Comparison of ENCODE assay signal across 1 cellular context in the genomic region with DNA sequence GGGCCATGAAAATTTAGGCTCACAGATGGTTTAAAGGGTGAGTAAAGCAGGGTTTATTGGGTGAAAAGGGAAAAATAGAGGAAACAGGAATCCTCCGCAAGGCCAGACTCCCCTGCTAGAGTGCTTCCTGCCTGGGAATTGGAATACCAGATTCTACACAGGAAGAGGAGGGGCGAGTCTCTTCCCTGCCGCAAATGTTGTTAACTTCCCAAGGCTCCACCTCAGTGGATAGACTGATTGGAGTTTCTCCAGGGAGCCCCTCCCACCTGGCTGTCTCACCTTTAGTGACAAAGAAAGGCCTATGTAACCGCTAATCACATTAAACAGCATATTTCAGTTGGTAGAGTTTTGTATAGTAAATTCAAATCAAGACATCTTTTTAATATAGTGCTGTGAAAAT.
TF ChIP-seq lines count a peak whose summit lies in the region.

No MANE protein-coding gene starts in this region.

TF ChIP-seq in GM23338, 12 proteins besides CTCF, POLR2A, EP300 and RAD21 (continued from another document):
- TF ChIP-seq ZNF462 (CRISPR knock-in tag; IDR thresholded peaks at IDR 0.05) (no peak), POLR2AphosphoS5 (IDR thresholded peaks at IDR 0.05; ENCODE audit: low read depth) (no peak), CREB1 (CRISPR knock-in tag; IDR thresholded peaks at IDR 0.05; ENCODE audit: low read depth) (no peak), NANOG (IDR thresholded peaks at IDR 0.05; ENCODE audit: borderline replicate concordance) (no peak)
- TF ChIP-seq, protein P1, sequence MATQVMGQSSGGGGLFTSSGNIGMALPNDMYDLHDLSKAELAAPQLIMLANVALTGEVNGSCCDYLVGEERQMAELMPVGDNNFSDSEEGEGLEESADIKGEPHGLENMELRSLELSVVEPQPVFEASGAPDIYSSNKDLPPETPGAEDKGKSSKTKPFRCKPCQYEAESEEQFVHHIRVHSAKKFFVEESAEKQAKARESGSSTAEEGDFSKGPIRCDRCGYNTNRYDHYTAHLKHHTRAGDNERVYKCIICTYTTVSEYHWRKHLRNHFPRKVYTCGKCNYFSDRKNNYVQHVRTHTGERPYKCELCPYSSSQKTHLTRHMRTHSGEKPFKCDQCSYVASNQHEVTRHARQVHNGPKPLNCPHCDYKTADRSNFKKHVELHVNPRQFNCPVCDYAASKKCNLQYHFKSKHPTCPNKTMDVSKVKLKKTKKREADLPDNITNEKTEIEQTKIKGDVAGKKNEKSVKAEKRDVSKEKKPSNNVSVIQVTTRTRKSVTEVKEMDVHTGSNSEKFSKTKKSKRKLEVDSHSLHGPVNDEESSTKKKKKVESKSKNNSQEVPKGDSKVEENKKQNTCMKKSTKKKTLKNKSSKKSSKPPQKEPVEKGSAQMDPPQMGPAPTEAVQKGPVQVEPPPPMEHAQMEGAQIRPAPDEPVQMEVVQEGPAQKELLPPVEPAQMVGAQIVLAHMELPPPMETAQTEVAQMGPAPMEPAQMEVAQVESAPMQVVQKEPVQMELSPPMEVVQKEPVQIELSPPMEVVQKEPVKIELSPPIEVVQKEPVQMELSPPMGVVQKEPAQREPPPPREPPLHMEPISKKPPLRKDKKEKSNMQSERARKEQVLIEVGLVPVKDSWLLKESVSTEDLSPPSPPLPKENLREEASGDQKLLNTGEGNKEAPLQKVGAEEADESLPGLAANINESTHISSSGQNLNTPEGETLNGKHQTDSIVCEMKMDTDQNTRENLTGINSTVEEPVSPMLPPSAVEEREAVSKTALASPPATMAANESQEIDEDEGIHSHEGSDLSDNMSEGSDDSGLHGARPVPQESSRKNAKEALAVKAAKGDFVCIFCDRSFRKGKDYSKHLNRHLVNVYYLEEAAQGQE (IDR thresholded peaks at IDR 0.05; ENCODE audit: unreplicated experiment): no peak
